26 cellular contexts compared by ENCODE assay signal in genomic region chr7:43851796-43852195, GRCh38.
"Had no signal": no experiment of that assay in that cellular context is flagged by ENCODE, and none has a peak within 500 bp of the region (broad histone marks: within the 10 kb centered on the region; RNA-seq: fewer than 3 reads in every experiment).

No MANE protein-coding gene starts in this region.

- H3K4me3 ChIP-seq: SJCRH30, SK-N-MC had no signal

- H3K9me3 ChIP-seq: SJCRH30 had no signal

- H3K4me1 Mint-ChIP-seq: activated CD4-positive, alpha-beta T cell treated with anti-CD3 and anti-CD28 coated beads, Interleukin-2, amount 10 ng/mL, durations not matched to agents 24 days and 14 days; activated naive CD8-positive, alpha-beta T cell treated with anti-CD3 and anti-CD28 coated beads for 36 hours; activated T-helper 17 cell treated with anti-CD3 and anti-CD28 coated beads, Interleukin-2, amount 50 U/mL, for 72 hours had no signal

- DNase-seq: activated CD4-positive, alpha-beta T cell treated with anti-CD3 and anti-CD28 coated beads, Interleukin-2, amount 10 ng/mL, durations not matched to agents 24 days and 14 days; activated CD4-positive, alpha-beta T cell treated with anti-CD3 and anti-CD28 coated beads, Interleukin-2, amount 50 U/mL, for 4 hours; activated CD8-positive, alpha-beta T cell treated with anti-CD3 and anti-CD28 coated beads for 36 hours; activated effector memory CD4-positive, alpha-beta T cell treated with anti-CD3 and anti-CD28 coated beads, Interleukin-2, amount 50 U/mL, for 16 hours; activated naive CD4-positive, alpha-beta T cell; activated naive CD4-positive, alpha-beta T cell treated with anti-CD3 and anti-CD28 coated beads, Interleukin-2, amount 50 U/mL, for 16 hours; activated naive CD8-positive, alpha-beta T cell treated with anti-CD3 and anti-CD28 coated beads for 36 hours; activated T-cell treated with anti-CD3 and anti-CD28 coated beads, Interleukin-2, amount 50 U/mL, for 1 hour; activated T-cell treated with anti-CD3 and anti-CD28 coated beads, Interleukin-2, amount 50 U/mL, for 72 hours; amniotic stem cell; aorta; brain microvascular endothelial cell; central memory CD4-positive, alpha-beta T cell; NCI-H1105; NCI-H1417 treated with DMSO at 0.1 percent for 48 hours; NCI-H187 treated with DMSO at 0.1 percent for 48 hours; NCI-H2081; NCI-H345; NCI-H524 treated with DMSO at 0.1 percent for 48 hours; SHP77; SJCRH30 had no signal

- H3K4me3 Mint-ChIP-seq: activated CD4-positive, alpha-beta T cell treated with anti-CD3 and anti-CD28 coated beads, Interleukin-2, amount 10 ng/mL, durations not matched to agents 24 days and 14 days; activated CD8-positive, alpha-beta T cell treated with anti-CD3 and anti-CD28 coated beads for 36 hours; activated naive CD8-positive, alpha-beta T cell treated with anti-CD3 and anti-CD28 coated beads for 36 hours; activated T-cell treated with anti-CD3 and anti-CD28 coated beads, Interleukin-2, amount 50 U/mL, for 72 hours; activated T-helper 17 cell treated with anti-CD3 and anti-CD28 coated beads, Interleukin-2, amount 50 U/mL, for 72 hours; T-helper 1 cell treated with Interleukin-12 subunit alpha and Interleukin-12 subunit beta and Interleukin-4 antibody, amounts not matched to agents 30 μg/mL and 1 μg/mL, for 36 hours; T-helper 2 cell treated with Interferon-gamma antibody and Interleukin-4, amounts not matched to agents 5 μg/mL and 100 μg/mL, for 36 hours had no signal

- H3K27ac ChIP-seq: brain microvascular endothelial cell, SJCRH30, SK-N-MC had no signal

- H3K9me3 Mint-ChIP-seq: activated CD4-positive, alpha-beta T cell treated with anti-CD3 and anti-CD28 coated beads, Interleukin-2, amount 10 ng/mL, durations not matched to agents 24 days and 14 days; activated CD8-positive, alpha-beta T cell treated with anti-CD3 and anti-CD28 coated beads for 36 hours; activated naive CD8-positive, alpha-beta T cell treated with anti-CD3 and anti-CD28 coated beads for 36 hours; activated T-cell treated with anti-CD3 and anti-CD28 coated beads, Interleukin-2, amount 50 U/mL, for 72 hours; activated T-helper 17 cell treated with anti-CD3 and anti-CD28 coated beads, Interleukin-2, amount 50 U/mL, for 72 hours; T-helper 1 cell treated with Interleukin-12 subunit alpha and Interleukin-12 subunit beta and Interleukin-4 antibody, amounts not matched to agents 30 μg/mL and 1 μg/mL, for 36 hours; T-helper 2 cell treated with Interferon-gamma antibody and Interleukin-4, amounts not matched to agents 5 μg/mL and 100 μg/mL, for 36 hours had no signal

- H3K36me3 Mint-ChIP-seq: activated naive CD8-positive, alpha-beta T cell treated with anti-CD3 and anti-CD28 coated beads for 36 hours had no signal

- H3K27ac Mint-ChIP-seq: activated CD4-positive, alpha-beta T cell treated with anti-CD3 and anti-CD28 coated beads, Interleukin-2, amount 10 ng/mL, durations not matched to agents 24 days and 14 days; activated CD8-positive, alpha-beta T cell treated with anti-CD3 and anti-CD28 coated beads for 36 hours; activated naive CD8-positive, alpha-beta T cell treated with anti-CD3 and anti-CD28 coated beads for 36 hours; activated T-cell treated with anti-CD3 and anti-CD28 coated beads, Interleukin-2, amount 50 U/mL, for 72 hours; activated T-helper 17 cell treated with anti-CD3 and anti-CD28 coated beads, Interleukin-2, amount 50 U/mL, for 72 hours; T-helper 1 cell treated with Interleukin-12 subunit alpha and Interleukin-12 subunit beta and Interleukin-4 antibody, amounts not matched to agents 30 μg/mL and 1 μg/mL, for 36 hours; T-helper 2 cell treated with Interferon-gamma antibody and Interleukin-4, amounts not matched to agents 5 μg/mL and 100 μg/mL, for 36 hours had no signal

- H3K4me1 ChIP-seq: SJCRH30 had no signal

- H3K36me3 ChIP-seq: brain microvascular endothelial cell, SJCRH30 had no signal

- H3K27me3 ChIP-seq: brain microvascular endothelial cell, SJCRH30 had no signal

- ATAC-seq: activated CD8-positive, alpha-beta T cell treated with anti-CD3 and anti-CD28 coated beads for 36 hours; activated T-cell treated with anti-CD3 and anti-CD28 coated beads, Interleukin-2, amount 50 U/mL, for 72 hours; activated T-helper 17 cell treated with anti-CD3 and anti-CD28 coated beads, Interleukin-2, amount 50 U/mL, for 72 hours; Panc1 had no signal
